Comparison of ENCODE assay signal across 12 cellular contexts in genomic region chr3:101791778-101792177, GRCh38. TPM values are rescaled to one million over a fixed set of nuclear protein-coding genes. Genes with fewer than 3 reads are reported as not detected.
DNase-seq lines count a peak whose midpoint lies in the region; ATAC-seq and TF ChIP-seq lines count a peak whose summit lies in the region.
"Had no signal": no experiment of that assay in that cellular context is flagged by ENCODE, and none has a peak within 500 bp of the region (broad histone marks: within the 10 kb centered on the region; RNA-seq: fewer than 3 reads in every experiment).

No MANE protein-coding gene starts in this region.

- H3K27me3 ChIP-seq in endodermal cell (ENCODE audit: control insufficient read depth, insufficient read depth, low read length, poor library complexity, severe bottlenecking) = no peaks in the 10 kb centered on the region
- H3K27me3 ChIP-seq: heart right ventricle, thyroid gland had no signal

- H3K36me3 Mint-ChIP-seq in endodermal cell (ENCODE audit: low read depth) (peaks cover 48% of the 10 kb centered on the region), type B pancreatic cell (peaks cover 51% of the 10 kb centered on the region)

- WGBS in endodermal cell (ENCODE audit: insufficient coverage in 1 of 2, insufficient read length in 1 of 2), 2 experiments = 91 to 92% methylated on average over 2 to 4 of the region's 4 CpGs

- peak overlapping the region; percentile 80 for H3K27ac ChIP-seq in 22Rv1
- no peak overlapping the region for H3K27ac ChIP-seq in endodermal cell (ENCODE audit: low read depth, low read length)
- H3K27ac ChIP-seq: heart right ventricle, thyroid gland had no signal

- H3K4me1 ChIP-seq in endodermal cell (ENCODE audit: control insufficient read depth, insufficient read depth, low read length) = no peaks in the 10 kb centered on the region

- DNase-seq in GM19240 (ENCODE audit: insufficient read length, low spot score) (no peak), endodermal cell (no peak), type B pancreatic cell (ENCODE audit: extremely low spot score, unreplicated experiment) (no peak), SW480 (ENCODE audit: low spot score) (no peak)
- DNase-seq: cortex of kidney, heart right ventricle, thyroid gland had no signal

- TF ChIP-seq CTCF in 22Rv1 (IDR thresholded peaks at IDR 0.05) = no peak
- no peak for TF ChIP-seq CTCF in endodermal cell (conservative IDR thresholded peaks at IDR 0.05)
- no peak for TF ChIP-seq CTCF in type B pancreatic cell (conservative IDR thresholded peaks at IDR 0.05)

- H3K36me3 ChIP-seq in endodermal cell (ENCODE audit: control insufficient read depth, insufficient read depth, low read length) = peaks cover 4% of the 10 kb centered on the region

- ATAC-seq in GM18867 (IDR thresholded peaks at IDR 0.05; ENCODE audit: unreplicated experiment) (peak; percentile 98), HG02588 (IDR thresholded peaks at IDR 0.05; ENCODE audit: unreplicated experiment) (peak; percentile 95), HG03460 (IDR thresholded peaks at IDR 0.05; ENCODE audit: unreplicated experiment) (peak; percentile 98)
- ATAC-seq: heart right ventricle; natural killer cell treated with Interleukin-12 subunit alpha and Interleukin-12 subunit beta and Interleukin-15 and Interleukin-18, amount 100 ng/mL, for 72 hours had no signal

- no peak overlapping the region for H3K4me3 ChIP-seq in endodermal cell (ENCODE audit: low read length)
- H3K4me3 ChIP-seq: heart right ventricle, thyroid gland had no signal

- H3K4me1 Mint-ChIP-seq in endodermal cell (no peaks in the 10 kb centered on the region), type B pancreatic cell (ENCODE audit: unreplicated experiment) (no peaks in the 10 kb centered on the region)

- no peak overlapping the region for H3K9ac ChIP-seq in endodermal cell (ENCODE audit: extremely low read depth, low read length, poor library complexity, severe bottlenecking)

- peaks cover 13% of the 10 kb centered on the region for H3K9me3 Mint-ChIP-seq in endodermal cell
- no peaks in the 10 kb centered on the region for H3K9me3 Mint-ChIP-seq in type B pancreatic cell

- no peak overlapping the region for H3K4me3 Mint-ChIP-seq in endodermal cell
- no peak overlapping the region for H3K4me3 Mint-ChIP-seq in type B pancreatic cell
- H3K4me3 Mint-ChIP-seq: natural killer cell treated with Interleukin-12 subunit alpha and Interleukin-12 subunit beta and Interleukin-15 and Interleukin-18, amount 100 ng/mL, for 72 hours had no signal

- H3K27me3 Mint-ChIP-seq in endodermal cell (ENCODE audit: insufficient read depth) (no peaks in the 10 kb centered on the region), type B pancreatic cell (no peaks in the 10 kb centered on the region)
- H3K27me3 Mint-ChIP-seq: natural killer cell treated with Interleukin-12 subunit alpha and Interleukin-12 subunit beta and Interleukin-15 and Interleukin-18, amount 100 ng/mL, for 72 hours had no signal

- H3K9me3 ChIP-seq in endodermal cell (ENCODE audit: control insufficient read depth, low read length) = peaks cover 10% of the 10 kb centered on the region
- H3K9me3 ChIP-seq: thyroid gland had no signal

- H3K27ac Mint-ChIP-seq in endodermal cell = no peak overlapping the region
- H3K27ac Mint-ChIP-seq in type B pancreatic cell = no peak overlapping the region

RNA-seq across cellular contexts. Expression of gene NXPE3, which starts 12.8 kb away (rescaled TPM):
- total RNA-seq in endodermal cell (1 to 10 TPM; 6.9 to 7.7 TPM), type B pancreatic cell (ENCODE audit: low replicate concordance) (3.8 and 12.5 TPM in 2 replicates)
- polyA plus RNA-seq in endodermal cell (2013, experiment 1 of 2) = 12.3 TPM
- polyA plus RNA-seq in endodermal cell (2013, experiment 2 of 2) = 11.6 TPM

RNA-seq across cellular contexts. Expression of gene NFKBIZ, which starts 57.5 kb away (rescaled TPM):
- total RNA-seq in endodermal cell (1 to 10 TPM; 5.9 to 6.6 TPM), type B pancreatic cell (ENCODE audit: low replicate concordance) (54.1 and 87.6 TPM in 2 replicates)
- 4.8 TPM for polyA plus RNA-seq in endodermal cell (2013, experiment 1 of 2)
- 4.6 TPM for polyA plus RNA-seq in endodermal cell (2013, experiment 2 of 2)
